10 cellular contexts compared by ENCODE assay signal in the genomic region with DNA sequence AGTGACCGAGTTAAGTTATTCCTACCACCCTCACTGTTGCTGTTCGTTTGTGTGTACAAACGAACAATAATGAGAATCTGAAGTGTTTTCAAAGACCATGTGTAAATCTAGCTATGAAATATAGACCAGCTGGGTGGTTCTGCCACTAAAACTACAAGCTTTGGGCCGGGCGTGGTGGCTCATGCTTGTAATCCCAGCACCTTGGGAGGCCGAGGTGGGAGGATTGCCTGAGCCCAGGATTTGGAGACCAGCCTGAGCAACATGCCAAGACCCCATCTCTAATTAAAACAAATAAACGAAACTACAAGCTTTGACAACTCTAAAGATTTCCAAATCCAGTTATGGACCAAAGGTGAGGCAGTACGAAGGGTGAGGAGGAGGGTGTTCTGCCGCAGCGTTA. TPM values are rescaled to one million over a fixed set of nuclear protein-coding genes. Genes with fewer than 3 reads are reported as not detected.
A peak's percentile ranks its signal among the peaks of the same experiment; 100 is the strongest.
DNase-seq lines count a peak whose midpoint lies in the region; ATAC-seq and TF ChIP-seq lines count a peak whose summit lies in the region.
"Had no signal": no experiment of that assay in that cellular context is flagged by ENCODE, and none has a peak within 500 bp of the region (broad histone marks: within the 10 kb centered on the region; RNA-seq: fewer than 3 reads in every experiment).

No MANE protein-coding gene starts in this region.

- H3K36me3 Mint-ChIP-seq in GM23338 (ENCODE audit: low read depth) = peaks cover 38% of the 10 kb centered on the region

- H3K27ac Mint-ChIP-seq in GM23338 = no peak overlapping the region; the same call in 1 of the 2 replicates

- TF ChIP-seq CTCF in GM23338 (conservative IDR thresholded peaks at IDR 0.05; ENCODE audit: low read depth in 2 of 2) (no peak), fibroblast of pulmonary artery (IDR thresholded peaks at IDR 0.05; ENCODE audit: low read length, missing control alignments) (no peak), gastrocnemius medialis (IDR thresholded peaks at IDR 0.05 in 4 of 5, conservative IDR thresholded peaks at IDR 0.05 in 1 of 5) (no peak)

- no peaks in the 10 kb centered on the region for H3K27me3 Mint-ChIP-seq in GM23338 (ENCODE audit: insufficient read depth, low read depth, poor library complexity)

- H3K4me3 Mint-ChIP-seq in GM23338 = no peak overlapping the region

- H3K4me1 ChIP-seq in GM23338 (ENCODE audit: insufficient read depth) = peaks cover 14% of the 10 kb centered on the region
- peaks cover 20 to 21% of the 10 kb centered on the region in 2 donors for H3K4me1 ChIP-seq in gastrocnemius medialis

- H3F3A ChIP-seq in GM23338 (replicated peaks; ENCODE audit: low read depth) = peaks cover 11% of the 10 kb centered on the region

- H3K36me3 ChIP-seq in GM23338 (ENCODE audit: insufficient read depth) (peaks cover 21% of the 10 kb centered on the region), SK-N-MC (ENCODE audit: insufficient read depth, low read length) (peaks cover 44% of the 10 kb centered on the region), gastrocnemius medialis (peaks cover 0 to 39% of the 10 kb centered on the region in 2 donors)

- H3K27ac ChIP-seq in GM23338 (ENCODE audit: low read depth) = no peak overlapping the region
- H3K27ac ChIP-seq in SK-N-MC = no peak overlapping the region
- no peak overlapping the region for H3K27ac ChIP-seq in gastrocnemius medialis

- H3K27me3 ChIP-seq in GM23338 (ENCODE audit: insufficient read depth) (no peaks in the 10 kb centered on the region), gastrocnemius medialis (no peaks in the 10 kb centered on the region)
- H3K27me3 ChIP-seq: tibial nerve had no signal

- peaks cover 57% of the 10 kb centered on the region for H3K79me2 ChIP-seq in GM23338 (replicated peaks; ENCODE audit: insufficient read depth)

- H4K20me1 ChIP-seq in GM23338 (replicated peaks; ENCODE audit: insufficient read depth) = peaks cover 15% of the 10 kb centered on the region

- H3K9ac ChIP-seq in SK-N-MC (ENCODE audit: insufficient read length) = peak overlapping the region; percentile 95

- no peak for TF ChIP-seq POLR2A in gastrocnemius medialis (IDR thresholded peaks at IDR 0.05)

- in situ Hi-C loops in gastrocnemius medialis (cut with MboI; ENCODE audit: low sequenced_read_pairs in 4 of 4) = no loop called here

- no peaks in the 10 kb centered on the region for H3K9me3 Mint-ChIP-seq in GM23338

- H3K4me3 ChIP-seq in GM23338 = peak overlapping the region; percentile 81
- H3K4me3 ChIP-seq in SK-N-MC = peak overlapping the region; percentile 94
- H3K4me3 ChIP-seq in fibroblast of pulmonary artery (replicated peaks; ENCODE audit: low read depth, low read length) = peak overlapping the region; percentile 87
- H3K4me3 ChIP-seq in gastrocnemius medialis = peak overlapping the region; percentile 84 to 98 (median 89)

- intact Hi-C loops in gastrocnemius medialis (cut with DNase I; ENCODE audit: low total_unique reads) = loop anchor here (2.0 kb wide), 1 partner anchor 33 kb away; a partner anchor contains a TSS

- no peak for DNase-seq in GM23338 (ENCODE audit: low spot score)
- no peak for DNase-seq in SK-N-MC (ENCODE audit: low read depth, low spot score)
- no peak for DNase-seq in fibroblast of pulmonary artery (ENCODE audit: low read depth)
- DNase-seq in gastrocnemius medialis = no peak
- DNase-seq in NCI-H2196 treated with DMSO at 0.1 percent for 48 hours (lab: John Stamatoyannopoulos, UW; ENCODE audit: unreplicated experiment) = no peak
- no peak for DNase-seq in NCI-H1930 (lab: John Stamatoyannopoulos, UW)
- no peak for DNase-seq in DMS153 treated with DMSO at 0.1 percent for 48 hours (lab: John Stamatoyannopoulos, UW; ENCODE audit: unreplicated experiment)
- DNase-seq: amygdala, nucleus accumbens had no signal

- peak overlapping the region; percentile 84 for H3K4me2 ChIP-seq in GM23338

- H3K9me2 ChIP-seq in GM23338 (ENCODE audit: insufficient read depth) = no peaks in the 10 kb centered on the region

- no peaks in the 10 kb centered on the region for H3K9me3 ChIP-seq in SK-N-MC (ENCODE audit: low read depth, low read length)
- no peaks in the 10 kb centered on the region for H3K9me3 ChIP-seq in gastrocnemius medialis
- H3K9me3 ChIP-seq: tibial nerve had no signal

- ATAC-seq in GM23338 (no peak), gastrocnemius medialis (no peak)

- H2AFZ ChIP-seq in GM23338 = no peak overlapping the region

- H3K4me1 Mint-ChIP-seq in GM23338 = peaks cover 10% of the 10 kb centered on the region

TF ChIP-seq in GM23338, 12 proteins besides CTCF, POLR2A, EP300 and RAD21 (continues in another document):
- TF ChIP-seq JUNB (IDR thresholded peaks at IDR 0.05; ENCODE audit: unreplicated experiment) (no peak), ZNF114 (CRISPR knock-in tag; IDR thresholded peaks at IDR 0.05) (no peak), POLR2AphosphoS5 (IDR thresholded peaks at IDR 0.05; ENCODE audit: low read depth) (no peak), NANOG (IDR thresholded peaks at IDR 0.05; ENCODE audit: borderline replicate concordance) (no peak), STAT1 (IDR thresholded peaks at IDR 0.05; ENCODE audit: unreplicated experiment) (no peak), EZH2phosphoT487 (IDR thresholded peaks at IDR 0.05; ENCODE audit: unreplicated experiment) (no peak)
- TF ChIP-seq, protein P1, sequence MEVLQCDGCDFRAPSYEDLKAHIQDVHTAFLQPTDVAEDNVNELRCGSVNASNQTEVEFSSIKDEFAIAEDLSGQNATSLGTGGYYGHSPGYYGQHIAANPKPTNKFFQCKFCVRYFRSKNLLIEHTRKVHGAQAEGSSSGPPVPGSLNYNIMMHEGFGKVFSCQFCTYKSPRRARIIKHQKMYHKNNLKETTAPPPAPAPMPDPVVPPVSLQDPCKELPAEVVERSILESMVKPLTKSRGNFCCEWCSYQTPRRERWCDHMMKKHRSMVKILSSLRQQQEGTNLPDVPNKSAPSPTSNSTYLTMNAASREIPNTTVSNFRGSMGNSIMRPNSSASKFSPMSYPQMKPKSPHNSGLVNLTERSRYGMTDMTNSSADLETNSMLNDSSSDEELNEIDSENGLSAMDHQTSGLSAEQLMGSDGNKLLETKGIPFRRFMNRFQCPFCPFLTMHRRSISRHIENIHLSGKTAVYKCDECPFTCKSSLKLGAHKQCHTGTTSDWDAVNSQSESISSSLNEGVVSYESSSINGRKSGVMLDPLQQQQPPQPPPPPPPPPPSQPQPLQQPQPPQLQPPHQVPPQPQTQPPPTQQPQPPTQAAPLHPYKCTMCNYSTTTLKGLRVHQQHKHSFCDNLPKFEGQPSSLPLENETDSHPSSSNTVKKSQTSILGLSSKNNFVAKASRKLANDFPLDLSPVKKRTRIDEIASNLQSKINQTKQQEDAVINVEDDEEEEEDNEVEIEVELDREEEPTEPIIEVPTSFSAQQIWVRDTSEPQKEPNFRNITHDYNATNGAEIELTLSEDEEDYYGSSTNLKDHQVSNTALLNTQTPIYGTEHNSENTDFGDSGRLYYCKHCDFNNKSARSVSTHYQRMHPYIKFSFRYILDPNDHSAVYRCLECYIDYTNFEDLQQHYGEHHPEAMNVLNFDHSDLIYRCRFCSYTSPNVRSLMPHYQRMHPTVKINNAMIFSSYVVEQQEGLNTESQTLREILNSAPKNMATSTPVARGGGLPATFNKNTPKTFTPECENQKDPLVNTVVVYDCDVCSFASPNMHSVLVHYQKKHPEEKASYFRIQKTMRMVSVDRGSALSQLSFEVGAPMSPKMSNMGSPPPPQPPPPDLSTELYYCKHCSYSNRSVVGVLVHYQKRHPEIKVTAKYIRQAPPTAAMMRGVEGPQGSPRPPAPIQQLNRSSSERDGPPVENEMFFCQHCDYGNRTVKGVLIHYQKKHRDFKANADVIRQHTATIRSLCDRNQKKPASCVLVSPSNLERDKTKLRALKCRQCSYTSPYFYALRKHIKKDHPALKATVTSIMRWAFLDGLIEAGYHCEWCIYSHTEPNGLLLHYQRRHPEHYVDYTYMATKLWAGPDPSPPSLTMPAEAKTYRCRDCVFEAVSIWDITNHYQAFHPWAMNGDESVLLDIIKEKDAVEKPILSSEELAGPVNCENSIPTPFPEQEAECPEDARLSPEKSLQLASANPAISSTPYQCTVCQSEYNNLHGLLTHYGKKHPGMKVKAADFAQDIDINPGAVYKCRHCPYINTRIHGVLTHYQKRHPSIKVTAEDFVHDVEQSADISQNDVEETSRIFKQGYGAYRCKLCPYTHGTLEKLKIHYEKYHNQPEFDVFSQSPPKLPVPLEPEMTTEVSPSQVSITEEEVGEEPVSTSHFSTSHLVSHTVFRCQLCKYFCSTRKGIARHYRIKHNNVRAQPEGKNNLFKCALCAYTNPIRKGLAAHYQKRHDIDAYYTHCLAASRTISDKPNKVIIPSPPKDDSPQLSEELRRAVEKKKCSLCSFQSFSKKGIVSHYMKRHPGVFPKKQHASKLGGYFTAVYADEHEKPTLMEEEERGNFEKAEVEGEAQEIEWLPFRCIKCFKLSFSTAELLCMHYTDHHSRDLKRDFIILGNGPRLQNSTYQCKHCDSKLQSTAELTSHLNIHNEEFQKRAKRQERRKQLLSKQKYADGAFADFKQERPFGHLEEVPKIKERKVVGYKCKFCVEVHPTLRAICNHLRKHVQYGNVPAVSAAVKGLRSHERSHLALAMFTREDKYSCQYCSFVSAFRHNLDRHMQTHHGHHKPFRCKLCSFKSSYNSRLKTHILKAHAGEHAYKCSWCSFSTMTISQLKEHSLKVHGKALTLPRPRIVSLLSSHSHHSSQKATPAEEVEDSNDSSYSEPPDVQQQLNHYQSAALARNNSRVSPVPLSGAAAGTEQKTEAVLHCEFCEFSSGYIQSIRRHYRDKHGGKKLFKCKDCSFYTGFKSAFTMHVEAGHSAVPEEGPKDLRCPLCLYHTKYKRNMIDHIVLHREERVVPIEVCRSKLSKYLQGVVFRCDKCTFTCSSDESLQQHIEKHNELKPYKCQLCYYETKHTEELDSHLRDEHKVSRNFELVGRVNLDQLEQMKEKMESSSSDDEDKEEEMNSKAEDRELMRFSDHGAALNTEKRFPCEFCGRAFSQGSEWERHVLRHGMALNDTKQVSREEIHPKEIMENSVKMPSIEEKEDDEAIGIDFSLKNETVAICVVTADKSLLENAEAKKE (CRISPR knock-in tag; IDR thresholded peaks at IDR 0.05) = no peak

RNA-seq across cellular contexts. Expression of a gene that starts 1.0 kb away (rescaled TPM):
- total RNA-seq in GM23338 (2014; rRNA removed; shearing (Covaris generic)) = 23.3 and 24.5 TPM in 2 replicates
- 19.9 and 20.0 TPM in 2 replicates for polyA plus RNA-seq in GM23338 (2016; fragmentation: Nextera tagmentation; extraction: Ambion mirVana)
- total RNA-seq in gastrocnemius medialis = 10 to 100 TPM in 1 of 4 donors, 1 to 10 TPM in 3; 5.3 to 17.5 (median 7.4) TPM

RNA-seq across cellular contexts. Expression of a gene that starts 1.2 kb away (rescaled TPM):
- 44.9 and 60.9 TPM in 2 replicates for total RNA-seq in GM23338 (2014; rRNA removed; shearing (Covaris generic))
- polyA plus RNA-seq in GM23338 (2016; fragmentation: Nextera tagmentation; extraction: Ambion mirVana) = 95.0 and 97.9 TPM in 2 replicates
- total RNA-seq in gastrocnemius medialis = 10 to 100 TPM; 42.0 to 64.0 (median 50.1) TPM

RNA-seq across cellular contexts. Expression of a gene that starts 32.7 kb away (rescaled TPM):
- total RNA-seq in GM23338 (2014; rRNA removed; shearing (Covaris generic)) = not detected in 2 replicates
- 0.16 TPM in 1 of 2 replicates, not detected in the other for polyA plus RNA-seq in GM23338 (2016; fragmentation: Nextera tagmentation; extraction: Ambion mirVana)
- under 1 TPM in 1 of 4 donors, not detected in 3; 0.22 TPM for total RNA-seq in gastrocnemius medialis

RNA-seq across cellular contexts. Expression of a gene that starts 55.3 kb away (rescaled TPM):
- total RNA-seq in GM23338 (2014; rRNA removed; shearing (Covaris generic)) = 9.7 and 10.3 TPM in 2 replicates
- polyA plus RNA-seq in GM23338 (2016; fragmentation: Nextera tagmentation; extraction: Ambion mirVana) = 4.2 and 6.1 TPM in 2 replicates
- total RNA-seq in gastrocnemius medialis = 10 to 100 TPM in 1 of 4 donors, 1 to 10 TPM in 3; 3.6 to 20.2 (median 6.3) TPM
